In genomic region chr1:234118911-234119310, GRCh38 we compare ENCODE assay signal across 8 cellular contexts.
"Had no signal": no experiment of that assay in that cellular context is flagged by ENCODE, and none has a peak within 500 bp of the region (broad histone marks: within the 10 kb centered on the region; RNA-seq: fewer than 3 reads in every experiment).

No MANE protein-coding gene starts in this region.

- H3K9me3 ChIP-seq: HAP-1 had no signal

- H3K27ac ChIP-seq: GM23248 had no signal

- ATAC-seq: HCT116, K562 had no signal

- DNase-seq: GM23248, GOT3, H7, HFFc6, IMR-90 had no signal

- H3K36me3 ChIP-seq: HAP-1 had no signal

- H3K4me3 ChIP-seq: GM23248, HAP-1, K562 had no signal
